Comparison of ENCODE assay signal across 15 cellular contexts in the genomic region with DNA sequence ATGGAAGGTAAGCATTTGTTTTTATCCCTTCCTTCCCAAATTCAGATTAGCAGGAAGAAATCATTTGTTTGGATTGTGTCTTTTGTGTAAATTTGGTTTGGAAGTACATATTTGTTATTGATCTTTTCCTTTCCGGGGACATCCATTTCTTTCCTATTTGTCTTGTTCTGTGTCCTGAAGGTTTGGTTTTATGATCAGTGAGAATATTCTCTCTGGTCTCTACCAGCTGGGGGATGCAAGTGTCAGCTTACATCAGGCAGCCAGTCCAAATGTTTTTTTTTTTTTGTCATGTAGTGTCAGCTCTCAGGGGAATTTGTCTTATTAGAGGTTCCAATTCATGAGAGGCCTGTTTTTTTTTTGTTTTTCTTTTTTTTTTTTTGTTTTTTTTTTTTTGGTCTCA.
"Had no signal": no experiment of that assay in that cellular context is flagged by ENCODE, and none has a peak within 500 bp of the region (broad histone marks: within the 10 kb centered on the region; RNA-seq: fewer than 3 reads in every experiment).

No MANE protein-coding gene starts in this region.

- H3K4me1 Mint-ChIP-seq: naive thymus-derived CD4-positive, alpha-beta T cell had no signal

- H3K4me3 ChIP-seq: heart right ventricle, ovary, right atrium auricular region had no signal

- H3K27ac Mint-ChIP-seq: naive thymus-derived CD4-positive, alpha-beta T cell had no signal

- H3K27me3 Mint-ChIP-seq: naive thymus-derived CD4-positive, alpha-beta T cell had no signal

- H3K4me1 ChIP-seq: heart right ventricle, right atrium auricular region had no signal

- H3K27ac ChIP-seq: heart right ventricle, ovary, right atrium auricular region had no signal

- H3K27me3 ChIP-seq: heart right ventricle, ovary, right atrium auricular region had no signal

- H3K9me3 ChIP-seq: ovary had no signal

- DNase-seq: effector memory CD4-positive, alpha-beta T cell; heart right ventricle; hypothalamus; kidney glomerular epithelial cell; mammary epithelial cell; naive thymus-derived CD4-positive, alpha-beta T cell; nucleus accumbens; ovary; small intestine; stimulated activated CD4-positive, alpha-beta T cell treated with anti-CD3 and anti-CD28 coated beads, Interleukin-12 subunit alpha, Interleukin-12 subunit beta, amount 100 ng/mL, for 4 hours; stimulated activated naive CD4-positive, alpha-beta T cell treated with Interleukin-2 at 50 U/mL for 16 hours; trophoblast cell had no signal

- H3K4me3 Mint-ChIP-seq: naive thymus-derived CD4-positive, alpha-beta T cell had no signal

- H3K36me3 Mint-ChIP-seq: naive thymus-derived CD4-positive, alpha-beta T cell had no signal

- ATAC-seq: esophagus mucosa; heart right ventricle; left lobe of liver; naive thymus-derived CD4-positive, alpha-beta T cell had no signal

- H3K36me3 ChIP-seq: heart right ventricle, ovary, right atrium auricular region had no signal
